6 cellular contexts compared by ENCODE assay signal in the genomic region with DNA sequence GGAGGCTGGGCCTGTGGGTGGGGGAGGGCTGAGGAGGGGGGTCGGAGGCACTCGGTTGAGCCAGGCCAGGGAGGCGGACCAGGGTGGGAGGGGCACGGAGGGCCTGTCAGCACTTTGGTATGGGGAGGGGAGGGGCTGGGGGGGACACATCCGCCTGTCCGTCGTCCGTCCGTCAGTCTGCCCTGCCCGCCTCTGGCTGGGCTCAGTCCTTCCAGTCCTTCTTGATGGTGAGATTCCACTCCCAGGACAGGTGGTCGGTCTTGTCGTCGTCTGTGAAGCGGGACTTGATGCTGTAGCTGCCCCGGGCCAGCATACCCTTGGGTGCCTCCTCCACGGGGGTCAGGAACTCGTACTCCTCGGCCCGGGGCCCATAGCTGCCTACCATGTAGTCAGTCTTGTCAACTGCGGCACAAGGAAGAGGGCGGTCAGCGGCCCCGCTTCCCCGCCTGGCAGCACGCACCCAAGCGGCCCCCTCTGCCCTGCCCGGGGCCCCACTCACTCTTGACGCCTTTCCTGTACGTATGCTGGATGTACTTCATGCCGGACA. TPM values are rescaled to one million over a fixed set of nuclear protein-coding genes. Genes with fewer than 3 reads are reported as not detected.
DNase-seq lines count a peak whose midpoint lies in the region; ATAC-seq, FAIRE-seq and TF ChIP-seq lines count a peak whose summit lies in the region.

No MANE protein-coding gene starts in this region.

- 55 to 64% methylated on average over 25 to 30 of the region's 30 CpGs for WGBS in pancreas, 2 donors

- no peak for TF ChIP-seq CTCF in breast epithelium (IDR thresholded peaks at IDR 0.05)
- no peak for TF ChIP-seq CTCF in pancreas (IDR thresholded peaks at IDR 0.05)

- H3K27me3 ChIP-seq in breast epithelium, result no peaks in the 10 kb centered on the region
- no peaks in the 10 kb centered on the region for H3K27me3 ChIP-seq in pancreas

- DNase-seq in activated T-cell treated with anti-CD3 and anti-CD28 coated beads for 48 hours (ENCODE audit: low read depth) (peak; percentile 15), breast epithelium (ENCODE audit: low spot score in 2 of 2) (no peak), pancreas (peak in 4 of 6 donors; percentile 50 to 89 (median 66)), AML-193 (lab: John Stamatoyannopoulos, UW) (no peak), dermis blood vessel endothelial cell (no peak)
- no peak for DNase-seq in activated T-cell treated with anti-CD3 and anti-CD28 coated beads, Interleukin-2, amount 50 U/mL, for 48 hours

- H3K4me1 ChIP-seq in breast epithelium (peaks cover 0 to 24% of the 10 kb centered on the region in 2 donors), pancreas (peaks cover 27 to 57% (median 39%) of the 10 kb centered on the region in 3 donors)

- H3K9me3 ChIP-seq in breast epithelium (no peaks in the 10 kb centered on the region), pancreas (no peaks in the 10 kb centered on the region)

- peak overlapping the region in 1 of 3 donors; percentile 79 for H3K4me3 ChIP-seq in breast epithelium
- H3K4me3 ChIP-seq in pancreas, result peak overlapping the region in 2 of 4 donors; percentile 59 to 82

- peak overlapping the region; percentile 97 for H3K27ac ChIP-seq in breast epithelium
- H3K27ac ChIP-seq in pancreas, result peak overlapping the region in 3 of 4 donors; percentile 28 to 97 (median 96)

- FAIRE-seq in pancreas (lab: Jason Lieb, UNC), result no peak

- intact Hi-C loops in breast epithelium (cut with DNase I; ENCODE audit: low total_unique reads) (no loop called here), pancreas (cut with DNase I) (no loop called here)

- no peak for TF ChIP-seq POLR2A in breast epithelium (IDR thresholded peaks at IDR 0.05)

- H3K36me3 ChIP-seq in breast epithelium (no peaks in the 10 kb centered on the region), pancreas (peaks cover 0 to 16% (median 10%) of the 10 kb centered on the region in 3 donors)

- no peak for ATAC-seq in pancreas

RNA-seq across cellular contexts. Expression of gene ARHGDIA, which starts 2.4 kb away (rescaled TPM):
- total RNA-seq in breast epithelium (100 to 1,000 TPM in 2 of 3 donors, 10 to 100 TPM in 1; 67.0 to 135 (median 124) TPM), pancreas (100 to 1,000 TPM in 5 of 6 donors, 10 to 100 TPM in 1; 99.5 to 170 (median 160) TPM), dermis blood vessel endothelial cell (195 and 495 TPM in 2 replicates)
- 100 to 1,000 TPM; 157 to 225 TPM for polyA plus RNA-seq in pancreas

RNA-seq across cellular contexts. Expression of gene P4HB, which starts 8.4 kb away (rescaled TPM):
- total RNA-seq in breast epithelium, result 100 to 1,000 TPM; 374 to 475 (median 466) TPM
- total RNA-seq in pancreas, result 1,000 to 10,000 TPM; 1,057 to 2,130 (median 1,556) TPM
- polyA plus RNA-seq in pancreas, result 1,000 to 10,000 TPM in 1 of 2 donors, 100 to 1,000 TPM in 1; 876 to 1,399 TPM
- total RNA-seq in dermis blood vessel endothelial cell, result 1,052 and 1,490 TPM in 2 replicates

RNA-seq across cellular contexts. Expression of gene ALYREF, which starts 22.6 kb away (rescaled TPM):
- total RNA-seq in breast epithelium (10 to 100 TPM; 37.4 to 69.5 (median 50.9) TPM), pancreas (10 to 100 TPM; 14.4 to 27.8 (median 23.4) TPM), dermis blood vessel endothelial cell (172 and 224 TPM in 2 replicates)
- 10 to 100 TPM; 10.3 to 22.6 TPM for polyA plus RNA-seq in pancreas

RNA-seq across cellular contexts. Expression of gene ANAPC11, which starts 22.8 kb away (rescaled TPM):
- total RNA-seq in breast epithelium, result 100 to 1,000 TPM in 2 of 3 donors, 10 to 100 TPM in 1; 99.7 to 127 (median 117) TPM
- 10 to 100 TPM; 33.3 to 45.5 (median 42.5) TPM for total RNA-seq in pancreas
- polyA plus RNA-seq in pancreas, result 100 to 1,000 TPM in 1 of 2 donors, 10 to 100 TPM in 1; 95.1 to 112 TPM
- total RNA-seq in dermis blood vessel endothelial cell, result 79.9 and 128 TPM in 2 replicates

RNA-seq across cellular contexts. Expression of gene NPB, which starts 33.3 kb away (rescaled TPM):
- 1 to 10 TPM in 1 of 3 donors, not detected in 2; 2.0 TPM for total RNA-seq in breast epithelium
- under 1 TPM in 4 of 6 donors, not detected in 2; 0.19 to 0.62 (median 0.34) TPM for total RNA-seq in pancreas
- under 1 TPM; 0.34 to 0.45 TPM for polyA plus RNA-seq in pancreas
- total RNA-seq in dermis blood vessel endothelial cell, result 0.28 TPM in 1 of 2 replicates, not detected in the other

Comparison
In these comparisons a context has a peak if more than half of its experiments do, and no peak if none do; other contexts are left out.
1. DNase-seq: peak in activated T-cell treated with anti-CD3 and anti-CD28 coated beads for 48 hours (single experiment) and pancreas (4 of 6); none in activated T-cell treated with anti-CD3 and anti-CD28 coated beads, Interleukin-2, amount 50 U/mL, for 48 hours (0 of 2), breast epithelium (0 of 2), AML-193 (0 of 2) and dermis blood vessel endothelial cell (single experiment).